In genomic region chr15:60372756-60373155, GRCh38 we compare ENCODE assay signal across 13 cellular contexts. TPM values are rescaled to one million over a fixed set of nuclear protein-coding genes. Genes with fewer than 3 reads are reported as not detected.
A peak's percentile ranks its signal among the peaks of the same experiment; 100 is the strongest.
DNase-seq lines count a peak whose midpoint lies in the region; ATAC-seq and TF ChIP-seq lines count a peak whose summit lies in the region.
"Had no signal": no experiment of that assay in that cellular context is flagged by ENCODE, and none has a peak within 500 bp of the region (broad histone marks: within the 10 kb centered on the region; RNA-seq: fewer than 3 reads in every experiment).

No MANE protein-coding gene starts in this region.

- peaks cover 87% of the 10 kb centered on the region for H3K79me2 ChIP-seq in mammary epithelial cell (ENCODE audit: insufficient read depth, low read length)

- peaks cover 0 to 96% (median 0%) of the 10 kb centered on the region in 9 donors for H3K36me3 ChIP-seq in heart right ventricle
- peaks cover 64% of the 10 kb centered on the region for H3K36me3 ChIP-seq in mammary epithelial cell (ENCODE audit: insufficient read depth, low read length)
- peaks cover 77% of the 10 kb centered on the region for H3K36me3 ChIP-seq in upper lobe of right lung

- no peaks in the 10 kb centered on the region for H3K9me3 Mint-ChIP-seq in activated T-cell treated with anti-CD3 and anti-CD28 coated beads, Interleukin-2, amount 50 U/mL, for 72 hours

- no peak overlapping the region for H3K27ac Mint-ChIP-seq in activated T-cell treated with anti-CD3 and anti-CD28 coated beads, Interleukin-2, amount 50 U/mL, for 72 hours
- H3K27ac Mint-ChIP-seq: activated CD4-positive, alpha-beta T cell treated with anti-CD3 and anti-CD28 coated beads for 36 hours had no signal

- intact Hi-C loops in heart right ventricle (cut with DNase I) (no loop called here), cardiac septum (cut with DNase I) (loop anchor here (5.0 kb wide), 1 partner anchor 55 kb away; no protein-coding TSS in a partner anchor), mammary epithelial cell (cut with micrococcal nuclease) (loop anchor here (5.0 kb wide), 2 partner anchors 70 to 150 kb away; no protein-coding TSS in a partner anchor), upper lobe of right lung (cut with DNase I) (no loop called here)

- H3K27me3 Mint-ChIP-seq in activated T-cell treated with anti-CD3 and anti-CD28 coated beads, Interleukin-2, amount 50 U/mL, for 72 hours (ENCODE audit: low read depth), result no peaks in the 10 kb centered on the region
- H3K27me3 Mint-ChIP-seq: activated CD4-positive, alpha-beta T cell treated with anti-CD3 and anti-CD28 coated beads for 36 hours had no signal

- 94 to 95% methylated on average over 1 of the region's 1 CpG for WGBS in heart right ventricle, 2 donors
- no CpG with 5 or more reads among the region's 1 CpG for WGBS in mammary epithelial cell (ENCODE audit: low coverage, missing lambda C conversion rate)

- ATAC-seq in heart right ventricle, result no peak
- ATAC-seq in upper lobe of right lung, result no peak
- ATAC-seq in activated T-cell treated with anti-CD3 and anti-CD28 coated beads, Interleukin-2, amount 50 U/mL, for 72 hours (replicated peaks in 1 of 2), result no peak
- ATAC-seq: activated CD4-positive, alpha-beta T cell treated with anti-CD3 and anti-CD28 coated beads for 36 hours had no signal

- H4K20me1 ChIP-seq in mammary epithelial cell (ENCODE audit: insufficient read depth, low read length), result peaks cover 27% of the 10 kb centered on the region

- peaks cover 0 to 9% of the 10 kb centered on the region in 2 donors for H3K36me3 Mint-ChIP-seq in activated T-cell treated with anti-CD3 and anti-CD28 coated beads, Interleukin-2, amount 50 U/mL, for 72 hours (ENCODE audit: insufficient read depth in 2 of 2)

- H3K27me3 ChIP-seq in heart right ventricle (no peaks in the 10 kb centered on the region), mammary epithelial cell (ENCODE audit: insufficient read depth, low read length) (no peaks in the 10 kb centered on the region), upper lobe of right lung (no peaks in the 10 kb centered on the region)

- no peak for TF ChIP-seq CTCF in heart right ventricle (IDR thresholded peaks at IDR 0.05)
- no peak for TF ChIP-seq CTCF in mammary epithelial cell (conservative IDR thresholded peaks at IDR 0.05 in 1 of 2, IDR thresholded peaks at IDR 0.05 in 1 of 2; ENCODE audit: extremely low read depth in 1 of 2, insufficient read depth in 1 of 2, low read depth in 1 of 2, low read length in 2 of 2)
- no peak for TF ChIP-seq CTCF in upper lobe of right lung (IDR thresholded peaks at IDR 0.05)
- no peak for TF ChIP-seq CTCF in GM10248 (IDR thresholded peaks at IDR 0.05; ENCODE audit: control extremely low read depth, extremely low read depth, low read depth, missing control alignments)

- H3K4me2 ChIP-seq in mammary epithelial cell (ENCODE audit: insufficient read depth, low read depth, low read length), result peak overlapping the region; percentile 5

- peak overlapping the region in 9 of 10 donors; percentile 58 to 95 (median 81) for H3K27ac ChIP-seq in heart right ventricle
- peak overlapping the region; percentile 96 for H3K27ac ChIP-seq in mammary epithelial cell (ENCODE audit: insufficient read depth, low read depth, low read length)
- H3K27ac ChIP-seq in upper lobe of right lung, result peak overlapping the region; percentile 63
- H3K27ac ChIP-seq: HL-60 had no signal

- H3K4me3 Mint-ChIP-seq in activated T-cell treated with anti-CD3 and anti-CD28 coated beads, Interleukin-2, amount 50 U/mL, for 72 hours, result no peak overlapping the region
- H3K4me3 Mint-ChIP-seq: activated CD4-positive, alpha-beta T cell treated with anti-CD3 and anti-CD28 coated beads for 36 hours had no signal

- H3K4me3 ChIP-seq in heart right ventricle, result no peak overlapping the region
- H3K4me3 ChIP-seq in mammary epithelial cell (replicated peaks in 1 of 3; ENCODE audit: insufficient read depth in 1 of 3, low read depth in 2 of 3, low read length in 3 of 3), result no peak overlapping the region
- H3K4me3 ChIP-seq in upper lobe of right lung, result no peak overlapping the region

- no peak overlapping the region for H2AFZ ChIP-seq in mammary epithelial cell (ENCODE audit: low read depth, low read length)

- POLR2A ChIA-PET in GM10248 (lab: Yijun Ruan, JAX), result no interaction called here

- in situ Hi-C loops in mammary epithelial cell (cut with MboI; ENCODE audit: low sequenced_read_pairs in 2 of 2), result loop anchor here in 1 of 2 donors (25.0 kb wide), 1 partner anchor 90 kb away; no protein-coding TSS in a partner anchor

- dilution Hi-C loops in mammary epithelial cell (cut with HindIII; ENCODE audit: low sequenced_read_pairs), result no loop called here

- no peaks in the 10 kb centered on the region for H3K9me3 ChIP-seq in heart right ventricle
- no peaks in the 10 kb centered on the region for H3K9me3 ChIP-seq in mammary epithelial cell (replicated peaks; ENCODE audit: insufficient read depth, low read length)
- no peaks in the 10 kb centered on the region for H3K9me3 ChIP-seq in upper lobe of right lung

- CTCF ChIA-PET in mammary epithelial cell (lab: Charles Lee; ENCODE audit: low non-redundant PET) (no interaction called here), GM10248 (lab: Yijun Ruan, JAX) (interaction anchor here (1.5 to 5.1 kb wide), 4 partner anchors 10 to 148 kb away, joined by 3 to 43 read pairs (median 8); no protein-coding TSS in a partner anchor)

- H3K9ac ChIP-seq in mammary epithelial cell (ENCODE audit: insufficient read depth, low read length), result peak overlapping the region; percentile 85

- H3K4me1 ChIP-seq in heart right ventricle (peaks cover 3 to 93% (median 74%) of the 10 kb centered on the region in 9 donors), mammary epithelial cell (ENCODE audit: insufficient read depth, low read length) (peaks cover 76% of the 10 kb centered on the region), upper lobe of right lung (peaks cover 61% of the 10 kb centered on the region)

- DNase-seq in heart right ventricle, result no peak
- DNase-seq in cardiac septum (ENCODE audit: low spot score), result no peak
- DNase-seq in mammary epithelial cell, result no peak
- peak; percentile 78 for DNase-seq in myocyte (ENCODE audit: low read depth)
- DNase-seq in upper lobe of right lung, result no peak
- no peak for DNase-seq in activated naive CD4-positive, alpha-beta T cell treated with Interleukin-2 at 50 U/mL for 16 hours
- DNase-seq in activated T-cell treated with anti-CD3 and anti-CD28 coated beads, Interleukin-2, amount 50 U/mL, for 72 hours, result no peak
- DNase-seq in GM10248 (ENCODE audit: extremely low spot score), result no peak
- DNase-seq: activated CD4-positive, alpha-beta T cell treated with anti-CD3 and anti-CD28 coated beads for 36 hours; activated naive CD4-positive, alpha-beta T cell; hippocampal formation; stimulated activated CD4-positive, alpha-beta T cell treated with anti-CD3 and anti-CD28 coated beads, Interleukin-15, amount 100 ng/mL, for 24 hours had no signal

- no TSS peak for BruUV-seq in mammary epithelial cell (replicated peaks; lab: Mats Ljungman, UMichigan)

- H3K4me1 Mint-ChIP-seq in activated T-cell treated with anti-CD3 and anti-CD28 coated beads, Interleukin-2, amount 50 U/mL, for 72 hours (ENCODE audit: low read depth), result peaks cover 14% of the 10 kb centered on the region

RNA-seq across cellular contexts. Expression of gene ANXA2, which starts 25.0 kb away (rescaled TPM):
- 100 to 1,000 TPM in 9 of 10 donors, 10 to 100 TPM in 1; 98.7 to 341 (median 123) TPM for total RNA-seq in heart right ventricle
- 100 to 1,000 TPM; 166 to 539 TPM for polyA plus RNA-seq in heart right ventricle
- total RNA-seq in cardiac septum, result 177 TPM
- total RNA-seq in mammary epithelial cell, result 1,000 to 10,000 TPM; 5,384 to 5,597 TPM
- polyA plus RNA-seq in mammary epithelial cell, result 10,424 TPM
- polyA minus RNA-seq in mammary epithelial cell, result 5,891 TPM
- total RNA-seq in myocyte, result 1,048 and 1,291 TPM in 2 replicates
- 2,760 TPM for polyA plus RNA-seq in myocyte (2012)
- 818 TPM for total RNA-seq in upper lobe of right lung
- total RNA-seq in activated T-cell treated with anti-CD3 and anti-CD28 coated beads, Interleukin-2, amount 50 U/mL, for 72 hours, result 10 to 100 TPM; 58.2 to 89.3 TPM

Comparison
In these comparisons a context has a peak if more than half of its experiments do, and no peak if none do; other contexts are left out.
1. intact Hi-C loops: an anchor here in cardiac septum (5.0 kb wide) and mammary epithelial cell (5.0 kb wide); none called in heart right ventricle and upper lobe of right lung.